ENCODE assay signal across 13 cellular contexts in genomic region chr5:98069876-98070512, GRCh38.
DNase-seq lines count a peak whose midpoint lies in the region; ATAC-seq, FAIRE-seq and TF ChIP-seq lines count a peak whose summit lies in the region.
"Had no signal": no experiment of that assay in that cellular context is flagged by ENCODE, and none has a peak within 500 bp of the region (broad histone marks: within the 10 kb centered on the region; RNA-seq: fewer than 3 reads in every experiment).

No MANE protein-coding gene starts in this region.

- H3K4me3 ChIP-seq in astrocyte (ENCODE audit: insufficient read depth, low read depth, low read length), result no peak overlapping the region
- H3K4me3 ChIP-seq in prostate gland, result no peak overlapping the region

- no peaks in the 10 kb centered on the region for H3K4me1 ChIP-seq in astrocyte (ENCODE audit: insufficient read depth, low read length)
- H3K4me1 ChIP-seq in prostate gland (replicated peaks), result no peaks in the 10 kb centered on the region
- H3K4me1 ChIP-seq: parathyroid adenoma had no signal

- no peak for TF ChIP-seq CTCF in GM10266 (IDR thresholded peaks at IDR 0.05; ENCODE audit: control insufficient read depth, insufficient read depth, low read depth, missing control alignments)
- TF ChIP-seq CTCF in GM20000 (IDR thresholded peaks at IDR 0.05; ENCODE audit: extremely low read depth, missing control alignments), result no peak
- no peak for TF ChIP-seq CTCF in astrocyte (IDR thresholded peaks at IDR 0.05; ENCODE audit: insufficient read depth, low read depth, low read length)
- no peak for TF ChIP-seq CTCF in prostate gland (IDR thresholded peaks at IDR 0.05)

- H3K27me3 Mint-ChIP-seq in astrocyte (ENCODE audit: low read depth, unreplicated experiment), result no peaks in the 10 kb centered on the region

- H3K9ac ChIP-seq in astrocyte (ENCODE audit: low read length), result no peak overlapping the region
- H3K9ac ChIP-seq: parathyroid adenoma had no signal

- H3K36me3 Mint-ChIP-seq in astrocyte (ENCODE audit: low read depth, unreplicated experiment), result no peaks in the 10 kb centered on the region
- H3K36me3 Mint-ChIP-seq: type B pancreatic cell had no signal

- DNase-seq in GM10266 (ENCODE audit: extremely low spot score), result peak; percentile 20
- peak; percentile 7 for DNase-seq in GM20000 (ENCODE audit: low spot score)
- peak; percentile 17 for DNase-seq in astrocyte (ENCODE audit: low read depth)
- DNase-seq in A172 (ENCODE audit: low spot score), result no peak
- DNase-seq in prostate gland (ENCODE audit: low spot score), result no peak
- DNase-seq in nucleus accumbens (lab: John Stamatoyannopoulos, UW), result no peak
- DNase-seq in LoVo (ENCODE audit: low spot score), result no peak
- DNase-seq: NCI-H1694 treated with DMSO at 0.1 percent for 48 hours had no signal

- H3K4me3 Mint-ChIP-seq in astrocyte (ENCODE audit: unreplicated experiment), result no peak overlapping the region
- H3K4me3 Mint-ChIP-seq: type B pancreatic cell had no signal

- no peak for FAIRE-seq in astrocyte (lab: Jason Lieb, UNC)
- FAIRE-seq: endothelial cell of umbilical vein had no signal

- intact Hi-C loops in prostate gland (cut with DNase I), result no loop called here

- no peaks in the 10 kb centered on the region for H3K79me2 ChIP-seq in astrocyte (ENCODE audit: insufficient read depth, low read length)
- H3K79me2 ChIP-seq: parathyroid adenoma had no signal

- H3K4me2 ChIP-seq in astrocyte (ENCODE audit: low read length), result no peak overlapping the region

- peaks cover 4% of the 10 kb centered on the region for H3K4me1 Mint-ChIP-seq in astrocyte (ENCODE audit: low read depth, unreplicated experiment)

- H3K27ac Mint-ChIP-seq in astrocyte (ENCODE audit: unreplicated experiment), result no peak overlapping the region
- H3K27ac Mint-ChIP-seq: type B pancreatic cell had no signal

- H2AFZ ChIP-seq in astrocyte (ENCODE audit: low read depth, low read length), result no peak overlapping the region
- H2AFZ ChIP-seq: parathyroid adenoma had no signal

- H3K36me3 ChIP-seq in astrocyte (ENCODE audit: insufficient read depth, low read length) (no peaks in the 10 kb centered on the region), prostate gland (no peaks in the 10 kb centered on the region)

- H3K27me3 ChIP-seq in astrocyte (ENCODE audit: insufficient read depth, low read length) (no peaks in the 10 kb centered on the region), prostate gland (replicated peaks; ENCODE audit: insufficient read depth) (no peaks in the 10 kb centered on the region)

- no peaks in the 10 kb centered on the region for H3K9me3 Mint-ChIP-seq in astrocyte (ENCODE audit: unreplicated experiment)

- no peak for TF ChIP-seq POLR2A in prostate gland (IDR thresholded peaks at IDR 0.05)

- no peaks in the 10 kb centered on the region for H4K20me1 ChIP-seq in astrocyte (ENCODE audit: insufficient read depth, low read length)

- ATAC-seq in HG03280 (IDR thresholded peaks at IDR 0.05; ENCODE audit: unreplicated experiment), result peak; percentile 78
- ATAC-seq: Right ventricle myocardium inferior had no signal

- H3K9me3 ChIP-seq in astrocyte (ENCODE audit: insufficient read depth, low read depth, low read length) (no peaks in the 10 kb centered on the region), prostate gland (no peaks in the 10 kb centered on the region)

- WGBS in prostate gland, result 86% methylated on average over 1 of the region's 1 CpG

- no peak overlapping the region for H3K27ac ChIP-seq in astrocyte (ENCODE audit: low read depth, low read length)
- H3K27ac ChIP-seq in prostate gland, result no peak overlapping the region
- H3K27ac ChIP-seq: parathyroid adenoma had no signal

Comparison
In these comparisons a context has a peak if more than half of its experiments do, and no peak if none do; other contexts are left out.
1. DNase-seq: peak in GM10266 (single experiment), GM20000 (single experiment) and astrocyte (single experiment); none in A172 (single experiment), prostate gland (single experiment), nucleus accumbens (0 of 56) and LoVo (single experiment).